Comparison of ENCODE assay signal across 21 cellular contexts in genomic region chr1:61322769-61323168, GRCh38.
DNase-seq lines count a peak whose midpoint lies in the region; ATAC-seq, FAIRE-seq and TF ChIP-seq lines count a peak whose summit lies in the region.
"Had no signal": no experiment of that assay in that cellular context is flagged by ENCODE, and none has a peak within 500 bp of the region (broad histone marks: within the 10 kb centered on the region; RNA-seq: fewer than 3 reads in every experiment).

No MANE protein-coding gene starts in this region.

- no peak overlapping the region for H3K27ac ChIP-seq in HEK293 (ENCODE audit: extremely low read depth, low read depth, low read length)
- H3K27ac ChIP-seq: C4-2B, hepatocyte, right atrium auricular region, SK-N-MC, uterus had no signal

- POLR2A ChIA-PET in HEK293 (lab: Yijun Ruan, JAX): no interaction called here

- no peak for TF ChIP-seq CTCF in HEK293 (tag by site-specific recombination; IDR thresholded peaks at IDR 0.05)

- H3K27me3 Mint-ChIP-seq in activated naive CD4-positive, alpha-beta T cell treated with anti-CD3 and anti-CD28 coated beads, Interleukin-2, amount 10 ng/mL, durations not matched to agents 7 days and 5 days: no peaks in the 10 kb centered on the region
- H3K27me3 Mint-ChIP-seq: naive thymus-derived CD8-positive, alpha-beta T cell had no signal

- H3K36me3 Mint-ChIP-seq in activated naive CD4-positive, alpha-beta T cell treated with anti-CD3 and anti-CD28 coated beads, Interleukin-2, amount 10 ng/mL, durations not matched to agents 7 days and 5 days: no peaks in the 10 kb centered on the region
- H3K36me3 Mint-ChIP-seq: naive thymus-derived CD8-positive, alpha-beta T cell had no signal

- peak; percentile 79 for FAIRE-seq in islet of Langerhans (lab: Jason Lieb, UNC)
- FAIRE-seq: TTC549 had no signal

- no peak overlapping the region for H3K4me3 Mint-ChIP-seq in activated naive CD4-positive, alpha-beta T cell treated with anti-CD3 and anti-CD28 coated beads, Interleukin-2, amount 10 ng/mL, durations not matched to agents 7 days and 5 days
- H3K4me3 Mint-ChIP-seq: naive thymus-derived CD8-positive, alpha-beta T cell had no signal

- H3K4me1 Mint-ChIP-seq in activated naive CD4-positive, alpha-beta T cell treated with anti-CD3 and anti-CD28 coated beads, Interleukin-2, amount 10 ng/mL, durations not matched to agents 7 days and 5 days: peaks cover 2% of the 10 kb centered on the region
- H3K4me1 Mint-ChIP-seq: naive thymus-derived CD8-positive, alpha-beta T cell had no signal

- H3K4me3 ChIP-seq in HEK293 (ENCODE audit: low read depth, low read length): no peak overlapping the region
- H3K4me3 ChIP-seq: hepatocyte, right atrium auricular region, SK-N-MC, uterus had no signal

- ATAC-seq in HG03342 (IDR thresholded peaks at IDR 0.05; ENCODE audit: unreplicated experiment): no peak
- ATAC-seq: left ventricle myocardium superior; naive thymus-derived CD8-positive, alpha-beta T cell had no signal

- peak; percentile 60 for DNase-seq in COLO668 (lab: John Stamatoyannopoulos, UW; ENCODE audit: unreplicated experiment)
- peak; percentile 94 for DNase-seq in NCI-H748 treated with DMSO at 0.1 percent for 48 hours (lab: John Stamatoyannopoulos, UW)
- DNase-seq in EL: no peak
- no peak for DNase-seq in DMS114 treated with DMSO at 0.1 percent for 48 hours (lab: John Stamatoyannopoulos, UW; ENCODE audit: unreplicated experiment)
- no peak for DNase-seq in activated naive CD4-positive, alpha-beta T cell treated with anti-CD3 and anti-CD28 coated beads, Interleukin-2, amount 10 ng/mL, durations not matched to agents 7 days and 5 days
- DNase-seq: activated CD8-positive, alpha-beta memory T cell treated with anti-CD3 and anti-CD28 coated beads, Interleukin-2, amount 50 U/mL, for 4 hours; IMR-90; left ventricle myocardium superior; naive thymus-derived CD8-positive, alpha-beta T cell; NCI-H1436; stimulated activated CD4-positive, alpha-beta T cell treated with anti-CD3 and anti-CD28 coated beads, Interleukin-4, amount 100 ng/mL, for 4 hours; stimulated activated naive CD4-positive, alpha-beta T cell; uterus had no signal

- no peaks in the 10 kb centered on the region for H3K9me3 Mint-ChIP-seq in activated naive CD4-positive, alpha-beta T cell treated with anti-CD3 and anti-CD28 coated beads, Interleukin-2, amount 10 ng/mL, durations not matched to agents 7 days and 5 days
- H3K9me3 Mint-ChIP-seq: naive thymus-derived CD8-positive, alpha-beta T cell had no signal

- H3K36me3 ChIP-seq in HEK293 (ENCODE audit: control insufficient read depth in 2 of 2, insufficient read depth in 1 of 2, low read length in 2 of 2): no peaks in the 10 kb centered on the region
- H3K36me3 ChIP-seq: right atrium auricular region, uterus had no signal

- CTCF ChIA-PET in HEK293 (lab: Yijun Ruan, JAX): no interaction called here
- CTCF ChIA-PET in activated naive CD4-positive, alpha-beta T cell treated with anti-CD3 and anti-CD28 coated beads, Interleukin-2, amount 10 ng/mL, durations not matched to agents 7 days and 5 days (lab: Charles Lee): interaction anchor here (0.7 kb wide), 1 partner anchor 20 kb away, joined by 3 read pairs; no protein-coding TSS in a partner anchor

- no peaks in the 10 kb centered on the region for H3K9me3 ChIP-seq in HEK293 (ENCODE audit: control insufficient read depth, insufficient read depth, low read depth, low read length)
- H3K9me3 ChIP-seq: uterus had no signal

- no peak overlapping the region for H3K27ac Mint-ChIP-seq in activated naive CD4-positive, alpha-beta T cell treated with anti-CD3 and anti-CD28 coated beads, Interleukin-2, amount 10 ng/mL, durations not matched to agents 7 days and 5 days
- H3K27ac Mint-ChIP-seq: naive thymus-derived CD8-positive, alpha-beta T cell had no signal

- H3K4me1 ChIP-seq in HEK293 (ENCODE audit: control insufficient read depth, insufficient read depth, low read length): peaks cover 12% of the 10 kb centered on the region; the same call in 1 of the 2 replicates

TF ChIP-seq in HEK293, 187 proteins besides CTCF, POLR2A, EP300 and RAD21:
- TF ChIP-seq ZNF10 (tag by site-specific recombination; IDR thresholded peaks at IDR 0.05): no peak
- TF ChIP-seq ZNF16 (tag by site-specific recombination; IDR thresholded peaks at IDR 0.05; ENCODE audit: low read depth): no peak
- TF ChIP-seq SCRT2 (tag by site-specific recombination; IDR thresholded peaks at IDR 0.05): peak; percentile 70
- TF ChIP-seq REPIN1 (tag by site-specific recombination; IDR thresholded peaks at IDR 0.05; ENCODE audit: low read depth): no peak
- TF ChIP-seq ZNF830 (tag by site-specific recombination; IDR thresholded peaks at IDR 0.05; ENCODE audit: low read depth): no peak
- TF ChIP-seq ZNF148 (tag by site-specific recombination; IDR thresholded peaks at IDR 0.05; ENCODE audit: borderline replicate concordance): no peak
- TF ChIP-seq ZNF274 (IDR thresholded peaks at IDR 0.05; ENCODE audit: low read length): no peak
- TF ChIP-seq ZNF274 (tag by site-specific recombination; IDR thresholded peaks at IDR 0.05; ENCODE audit: borderline replicate concordance): no peak
- no peak for TF ChIP-seq ZNF350 (tag by site-specific recombination; IDR thresholded peaks at IDR 0.05)
- no peak for TF ChIP-seq ZNF221 (tag by site-specific recombination; IDR thresholded peaks at IDR 0.05; ENCODE audit: borderline replicate concordance)
- no peak for TF ChIP-seq ZNF585B (tag by site-specific recombination; IDR thresholded peaks at IDR 0.05)
- TF ChIP-seq BCL11A (tag by site-specific recombination; IDR thresholded peaks at IDR 0.05; ENCODE audit: low read depth): no peak
- no peak for TF ChIP-seq ZBTB17 (tag by site-specific recombination; IDR thresholded peaks at IDR 0.05)
- no peak for TF ChIP-seq ZNF549 (tag by site-specific recombination; IDR thresholded peaks at IDR 0.05)
- no peak for TF ChIP-seq KLF7 (tag by site-specific recombination; IDR thresholded peaks at IDR 0.05; ENCODE audit: borderline replicate concordance)
- TF ChIP-seq ZNF354C (tag by site-specific recombination; IDR thresholded peaks at IDR 0.05; ENCODE audit: borderline replicate concordance, low read depth): no peak
- TF ChIP-seq ZNF211 (tag by site-specific recombination; IDR thresholded peaks at IDR 0.05; ENCODE audit: low read depth): no peak
- TF ChIP-seq ZNF133 (tag by site-specific recombination; IDR thresholded peaks at IDR 0.05): no peak
- peak; percentile 76 for TF ChIP-seq FEZF1 (tag by site-specific recombination; IDR thresholded peaks at IDR 0.05)
- TF ChIP-seq ZNF140 (tag by site-specific recombination; IDR thresholded peaks at IDR 0.05): no peak
- TF ChIP-seq ZNF776 (tag by site-specific recombination; IDR thresholded peaks at IDR 0.05; ENCODE audit: borderline replicate concordance): no peak
- TF ChIP-seq SCRT1 (tag by site-specific recombination; IDR thresholded peaks at IDR 0.05; ENCODE audit: borderline replicate concordance): peak; percentile 26; the same call in 1 of the 2 replicates
- TF ChIP-seq ZNF132 (tag by site-specific recombination; IDR thresholded peaks at IDR 0.05; ENCODE audit: borderline replicate concordance): no peak
- no peak for TF ChIP-seq ZNF404 (tag by site-specific recombination; IDR thresholded peaks at IDR 0.05)
- TF ChIP-seq ZNF837 (tag by site-specific recombination; IDR thresholded peaks at IDR 0.05): no peak
- TF ChIP-seq ZNF239 (tag by site-specific recombination; IDR thresholded peaks at IDR 0.05): no peak

Comparison
In these comparisons a context has a peak if more than half of its experiments do, and no peak if none do; other contexts are left out.
1. DNase-seq: peak in COLO668 (single experiment) and NCI-H748 treated with DMSO at 0.1 percent for 48 hours (single experiment); none in EL (single experiment), DMS114 treated with DMSO at 0.1 percent for 48 hours (single experiment) and activated naive CD4-positive, alpha-beta T cell treated with anti-CD3 and anti-CD28 coated beads, Interleukin-2, amount 10 ng/mL, durations not matched to agents 7 days and 5 days (single experiment).